ENCODE assay signal across 6 cellular contexts in genomic region chr14:64539186-64539552, GRCh38. TPM values are rescaled to one million over a fixed set of nuclear protein-coding genes. Genes with fewer than 3 reads are reported as not detected.
DNase-seq lines count a peak whose midpoint lies in the region; ATAC-seq and TF ChIP-seq lines count a peak whose summit lies in the region.

No MANE protein-coding gene starts in this region.

- no peaks in the 10 kb centered on the region for H3K9me2 ChIP-seq in SU-DHL-6 (replicated peaks; ENCODE audit: insufficient read depth, low read length)

- peak overlapping the region; percentile 95 for H3K4me2 ChIP-seq in SU-DHL-6 (ENCODE audit: low read depth, low read length, poor library complexity, severe bottlenecking)

- peaks cover 27% of the 10 kb centered on the region for H3F3A ChIP-seq in SU-DHL-6 (ENCODE audit: insufficient read depth)

- H3K27ac ChIP-seq in SU-DHL-6 (ENCODE audit: low read depth, low read length) (no peak overlapping the region), right lobe of liver (peak overlapping the region in 2 of 3 donors; percentile 18 to 59)

- in situ Hi-C loops in KBM-7 (cut with MboI; ENCODE audit: low pct_unique_long_range_greater_than_20kb, low sequenced_read_pairs), result no loop called here

- no peaks in the 10 kb centered on the region for H3K36me3 ChIP-seq in BJ (ENCODE audit: control insufficient read depth, insufficient read depth, low read length)
- H3K36me3 ChIP-seq in SU-DHL-6 (ENCODE audit: low read length), result no peaks in the 10 kb centered on the region
- no peaks in the 10 kb centered on the region for H3K36me3 ChIP-seq in right lobe of liver

- TF ChIP-seq POLR2A in right lobe of liver (IDR thresholded peaks at IDR 0.05), result no peak

- H2AFZ ChIP-seq in SU-DHL-6 (ENCODE audit: low read depth, low read length, severe bottlenecking), result peak overlapping the region; percentile 100

- no peaks in the 10 kb centered on the region for H3K27me3 ChIP-seq in BJ (ENCODE audit: control insufficient read depth, insufficient read depth, low read length)
- H3K27me3 ChIP-seq in SU-DHL-6 (ENCODE audit: low read length), result no peaks in the 10 kb centered on the region
- peaks cover 0 to 9% of the 10 kb centered on the region in 2 donors for H3K27me3 ChIP-seq in right lobe of liver

- H3K9ac ChIP-seq in SU-DHL-6 (ENCODE audit: low read length), result peak overlapping the region; percentile 75

- no peak for DNase-seq in BJ (ENCODE audit: low read depth)
- DNase-seq in right lobe of liver, result no peak
- no peak for DNase-seq in NK-92 treated with Interleukin-12 subunit alpha and Interleukin-12 subunit beta, amount 100 ng/mL, for 24 hours (lab: John Stamatoyannopoulos, UW)
- no peak for DNase-seq in NCI-H1092 (lab: John Stamatoyannopoulos, UW)
- DNase-seq in KBM-7, result no peak

- H3K79me2 ChIP-seq in SU-DHL-6 (ENCODE audit: insufficient read depth, low read length), result no peaks in the 10 kb centered on the region

- POLR2A ChIA-PET in BJ (lab: Charles Lee), result no interaction called here

- ATAC-seq in right lobe of liver, result no peak

- H3K4me3 ChIP-seq in BJ (ENCODE audit: low read depth, low read length), result peak overlapping the region; percentile 48
- peak overlapping the region; percentile 96 for H3K4me3 ChIP-seq in SU-DHL-6 (ENCODE audit: insufficient read depth, low read length, poor library complexity, severe bottlenecking)
- peak overlapping the region; percentile 22 to 67 (median 57) for H3K4me3 ChIP-seq in right lobe of liver

- CTCF ChIA-PET in BJ (lab: Yijun Ruan, JAX), result interaction anchor here (1.6 to 7.9 kb wide), 3 partner anchors 24 to 105 kb away, joined by 4 to 91 read pairs (median 13); no protein-coding TSS in a partner anchor

- peaks cover 0 to 4% (median 0%) of the 10 kb centered on the region in 4 donors for H3K4me1 ChIP-seq in right lobe of liver

- TF ChIP-seq CTCF in BJ (IDR thresholded peaks at IDR 0.05; ENCODE audit: insufficient read depth, low read depth, low read length), result no peak
- no peak for TF ChIP-seq CTCF in SU-DHL-6 (IDR thresholded peaks at IDR 0.05; ENCODE audit: insufficient read depth, low read length, poor library complexity, severe bottlenecking)
- no peak for TF ChIP-seq CTCF in right lobe of liver (IDR thresholded peaks at IDR 0.05)

- H3K9me3 ChIP-seq in SU-DHL-6 (ENCODE audit: insufficient read depth, low read length) (no peaks in the 10 kb centered on the region), right lobe of liver (no peaks in the 10 kb centered on the region)

- 43% methylated on average over 11 of the region's 11 CpGs for WGBS in right lobe of liver (ENCODE audit: insufficient coverage, low coverage, low lambda C conversion rate, missing lambda C conversion rate)

- intact Hi-C loops in right lobe of liver (cut with DNase I), result no loop called here

- H4K20me1 ChIP-seq in SU-DHL-6 (ENCODE audit: low read depth, low read length), result no peaks in the 10 kb centered on the region

RNA-seq across cellular contexts. Expression of gene HSPA2, which starts 1.4 kb away (rescaled TPM):
- polyA plus RNA-seq in BJ (2011; rRNA removed), result 64.1 and 96.1 TPM in 2 replicates
- 57.8 and 70.6 TPM in 2 replicates for polyA minus RNA-seq in BJ (2011; rRNA and poly(A)+ RNA removed)
- total RNA-seq in right lobe of liver, result 1 to 10 TPM; 1.2 to 9.7 (median 5.0) TPM

RNA-seq across cellular contexts. Expression of gene PPP1R36, which starts 10.6 kb away (rescaled TPM):
- polyA plus RNA-seq in BJ (2011; rRNA removed), result 0.65 and 0.67 TPM in 2 replicates
- 0.46 TPM in 1 of 2 replicates, not detected in the other for polyA minus RNA-seq in BJ (2011; rRNA and poly(A)+ RNA removed)
- under 1 TPM in 2 of 6 experiments, not detected in 4; 0.16 to 0.40 TPM for total RNA-seq in right lobe of liver

RNA-seq across cellular contexts. Expression of gene ZBTB1, which starts 34.6 kb away (rescaled TPM):
- 16.0 and 32.7 TPM in 2 replicates for polyA plus RNA-seq in BJ (2011; rRNA removed)
- 18.5 and 22.7 TPM in 2 replicates for polyA minus RNA-seq in BJ (2011; rRNA and poly(A)+ RNA removed)
- total RNA-seq in right lobe of liver, result 10 to 100 TPM; 10.6 to 16.8 (median 14.9) TPM

RNA-seq across cellular contexts. Expression of gene ZBTB25, which starts 35.5 kb away (rescaled TPM):
- 5.8 and 6.1 TPM in 2 replicates for polyA plus RNA-seq in BJ (2011; rRNA removed)
- polyA minus RNA-seq in BJ (2011; rRNA and poly(A)+ RNA removed), result 7.8 and 8.3 TPM in 2 replicates
- 1 to 10 TPM; 5.5 to 6.2 (median 5.7) TPM for total RNA-seq in right lobe of liver
